ENCODE assay signal across 8 cellular contexts in genomic region chr6:30690403-30691207, GRCh38. TPM values are rescaled to one million over a fixed set of nuclear protein-coding genes. Genes with fewer than 3 reads are reported as not detected.
A peak's percentile ranks its signal among the peaks of the same experiment; 100 is the strongest.
DNase-seq lines count a peak whose midpoint lies in the region; ATAC-seq and TF ChIP-seq lines count a peak whose summit lies in the region.

A gene with protein sequence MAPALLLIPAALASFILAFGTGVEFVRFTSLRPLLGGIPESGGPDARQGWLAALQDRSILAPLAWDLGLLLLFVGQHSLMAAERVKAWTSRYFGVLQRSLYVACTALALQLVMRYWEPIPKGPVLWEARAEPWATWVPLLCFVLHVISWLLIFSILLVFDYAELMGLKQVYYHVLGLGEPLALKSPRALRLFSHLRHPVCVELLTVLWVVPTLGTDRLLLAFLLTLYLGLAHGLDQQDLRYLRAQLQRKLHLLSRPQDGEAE (minus strand): TSS chr6:30690984. CDS start chr6:30690974, 10 bp downstream.

- no peaks in the 10 kb centered on the region for H3K36me3 ChIP-seq in colonic mucosa

- no peaks in the 10 kb centered on the region for H3K9me3 ChIP-seq in colonic mucosa

- no peak for TF ChIP-seq CTCF in colonic mucosa (IDR thresholded peaks at IDR 0.05)

- H3K4me3 ChIP-seq in colonic mucosa: peak within 1 kb of the TSS; percentile 59

- peak within 1 kb of the TSS; percentile 79 for H3K27ac ChIP-seq in colonic mucosa

- intact Hi-C loops in colonic mucosa (cut with DNase I): loop anchor here (2.0 kb wide), 1 partner anchor 26 kb away; the partner anchor contains the start of gene MDC1

- peak within 1 kb of the TSS; percentile 44 to 56 for H3K9ac ChIP-seq in colonic mucosa (ENCODE audit: low read depth in 2 of 2, low read length in 2 of 2)

- peaks cover 11% of the 10 kb centered on the region for H3K4me1 ChIP-seq in colonic mucosa

- no peaks in the 10 kb centered on the region for H3K27me3 ChIP-seq in colonic mucosa

- ATAC-seq in HG03378 (IDR thresholded peaks at IDR 0.05; ENCODE audit: unreplicated experiment): peak; percentile 26
- no peak for ATAC-seq in HG03135 (IDR thresholded peaks at IDR 0.05; ENCODE audit: unreplicated experiment)

- DNase-seq in GM04504 (ENCODE audit: low read depth) (peak; percentile 78), NCI-H524 treated with DMSO at 0.1 percent for 48 hours (lab: John Stamatoyannopoulos, UW) (peak; percentile 56), colonic mucosa (peak; percentile 91), kidney tubule cell (ENCODE audit: low spot score) (peak; percentile 87)
- peak; percentile 78 for DNase-seq in activated CD4-positive, alpha-beta T cell treated with anti-CD3 and anti-CD28 coated beads for 4 hours
- peak; percentile 38 to 74 for DNase-seq in stimulated activated CD4-positive, alpha-beta T cell treated with anti-CD3 and anti-CD28 coated beads, Interleukin-15, amount 100 ng/mL, for 48 hours (ENCODE audit: low read depth in 2 of 2)

RNA-seq across cellular contexts. Expression of the gene that starts here (rescaled TPM):
- total RNA-seq in colonic mucosa: 10 to 100 TPM in 1 of 2 donors, 1 to 10 TPM in 1; 7.4 to 19.2 TPM
